ENCODE assay signal across 27 cellular contexts in the genomic region with DNA sequence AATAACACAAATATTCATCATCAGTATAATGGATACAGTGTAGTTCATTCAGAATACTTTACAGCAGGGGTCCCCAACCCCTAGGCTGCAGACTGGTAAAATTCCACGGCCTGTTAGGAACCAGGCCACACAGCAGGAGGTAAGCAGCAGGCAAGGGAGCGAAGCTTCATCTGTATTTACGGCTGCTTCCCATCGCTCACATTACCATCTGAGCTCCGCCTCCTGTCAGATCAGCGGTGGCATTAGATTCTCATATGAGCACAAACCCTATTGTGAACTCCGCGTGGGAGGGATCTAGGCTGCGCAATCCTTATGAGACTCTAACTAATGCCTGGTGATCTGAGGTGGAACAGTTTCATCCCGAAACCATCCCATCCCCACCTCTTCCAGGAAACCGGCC.
DNase-seq lines count a peak whose midpoint lies in the region; ATAC-seq and TF ChIP-seq lines count a peak whose summit lies in the region.
"Had no signal": no experiment of that assay in that cellular context is flagged by ENCODE, and none has a peak within 500 bp of the region (broad histone marks: within the 10 kb centered on the region; RNA-seq: fewer than 3 reads in every experiment).

No MANE protein-coding gene starts in this region.

- H3K27me3 Mint-ChIP-seq in GM23338 (ENCODE audit: insufficient read depth, low read depth, poor library complexity) (no peaks in the 10 kb centered on the region), WTC11 (ENCODE audit: low read depth) (no peaks in the 10 kb centered on the region), glutamatergic neuron (ENCODE audit: unreplicated experiment) (peaks cover 1% of the 10 kb centered on the region)
- H3K27me3 Mint-ChIP-seq in effector memory CD8-positive, alpha-beta T cell = no peaks in the 10 kb centered on the region
- H3K27me3 Mint-ChIP-seq: central memory CD8-positive, alpha-beta T cell; stimulated activated memory B cell treated with anti-CD40 and anti-IgM and Interleukin-4, amounts not matched to agents 10 μg/mL and 1 μg/mL and 100 μg/mL, for 72 hours; T-helper 17 cell had no signal

- H3K4me1 ChIP-seq in GM23338 (ENCODE audit: insufficient read depth) = peaks cover 4% of the 10 kb centered on the region; the same call in 1 of the 2 replicates
- peaks cover 7% of the 10 kb centered on the region in 2 donors for H3K4me1 ChIP-seq in neuronal stem cell (ENCODE audit: control insufficient read depth in 2 of 2, insufficient read depth in 1 of 2, low read depth in 1 of 2, low read length in 2 of 2)
- no peaks in the 10 kb centered on the region for H3K4me1 ChIP-seq in BE2C
- H3K4me1 ChIP-seq: sigmoid colon had no signal

- no peak for TF ChIP-seq CTCF in GM23338 (conservative IDR thresholded peaks at IDR 0.05; ENCODE audit: low read depth in 2 of 2)
- no peak for TF ChIP-seq CTCF in WTC11 (IDR thresholded peaks at IDR 0.05)
- no peak for TF ChIP-seq CTCF in glutamatergic neuron (IDR thresholded peaks at IDR 0.05; ENCODE audit: partially characterized antibody, unreplicated experiment)
- no peak for TF ChIP-seq CTCF in BE2C (IDR thresholded peaks at IDR 0.05; ENCODE audit: low read depth, low read length)

- no peak overlapping the region for H4K8ac ChIP-seq in neuronal stem cell (ENCODE audit: low read depth, low read length)

- no peak overlapping the region for H3K4me3 Mint-ChIP-seq in GM23338
- no peak overlapping the region for H3K4me3 Mint-ChIP-seq in WTC11
- no peak overlapping the region for H3K4me3 Mint-ChIP-seq in glutamatergic neuron (ENCODE audit: unreplicated experiment)
- H3K4me3 Mint-ChIP-seq in effector memory CD8-positive, alpha-beta T cell = no peak overlapping the region
- H3K4me3 Mint-ChIP-seq: activated T-cell treated with anti-CD3 and anti-CD28 coated beads, Interleukin-2, amount 50 U/mL, for 72 hours; CD8-positive, alpha-beta memory T cell; central memory CD8-positive, alpha-beta T cell; stimulated activated memory B cell treated with anti-CD40 and anti-IgM and Interleukin-4, amounts not matched to agents 10 μg/mL and 1 μg/mL and 100 μg/mL, for 72 hours; T-helper 17 cell had no signal

- no peaks in the 10 kb centered on the region for H3K79me2 ChIP-seq in GM23338 (replicated peaks; ENCODE audit: insufficient read depth)

- H3K36me3 Mint-ChIP-seq in GM23338 (ENCODE audit: low read depth) = no peaks in the 10 kb centered on the region
- H3K36me3 Mint-ChIP-seq in WTC11 = no peaks in the 10 kb centered on the region
- H3K36me3 Mint-ChIP-seq in glutamatergic neuron (ENCODE audit: unreplicated experiment) = no peaks in the 10 kb centered on the region
- peaks cover 2% of the 10 kb centered on the region for H3K36me3 Mint-ChIP-seq in effector memory CD8-positive, alpha-beta T cell (ENCODE audit: insufficient read depth)

- H2BK15ac ChIP-seq in neuronal stem cell (ENCODE audit: low read length) = no peak overlapping the region

- H3K23ac ChIP-seq in neuronal stem cell (ENCODE audit: low read depth, low read length, poor library complexity) = no peak overlapping the region

- no peak overlapping the region for H3K18ac ChIP-seq in neuronal stem cell (ENCODE audit: low read length)

- H2BK5ac ChIP-seq in neuronal stem cell (ENCODE audit: low read length) = no peak overlapping the region

- H3K27ac ChIP-seq in GM23338 (ENCODE audit: low read depth) (no peak overlapping the region), neuronal stem cell (replicated peaks; ENCODE audit: low read length) (no peak overlapping the region)
- H3K27ac ChIP-seq: neutrophil, PC-9, sigmoid colon had no signal

- no peak overlapping the region for H2BK120ac ChIP-seq in neuronal stem cell (ENCODE audit: low read depth, low read length)

- H4K91ac ChIP-seq in neuronal stem cell (ENCODE audit: low read depth, low read length, poor library complexity) = no peak overlapping the region

- no peak overlapping the region for H3K14ac ChIP-seq in neuronal stem cell (ENCODE audit: low read length)

- DNase-seq in GM23338 (ENCODE audit: low spot score) (peak; percentile 78), WTC11 (ENCODE audit: low spot score) (peak; percentile 58), glutamatergic neuron (peak; percentile 47), neuronal stem cell (ENCODE audit: low spot score) (no peak), BE2C (no peak), NCI-H1092 treated with DMSO at 0.1 percent for 48 hours (lab: John Stamatoyannopoulos, UW) (no peak)
- no peak for DNase-seq in effector memory CD8-positive, alpha-beta T cell
- DNase-seq: activated CD4-positive, alpha-beta T cell treated with anti-CD3 and anti-CD28 coated beads, Interleukin-2, amount 50 U/mL, for 48 hours; activated CD4-positive, CD25-positive, alpha-beta regulatory T cell treated with anti-CD3 and anti-CD28 coated beads, Interleukin-2, amount 50 U/mL, for 72 hours; activated naive CD4-positive, alpha-beta T cell treated with Interleukin-2 at 50 U/mL for 16 hours; activated T-cell treated with anti-CD3 and anti-CD28 coated beads, Interleukin-2, amount 50 U/mL, for 72 hours; CD8-positive, alpha-beta memory T cell; hypothalamus; left ventricle myocardium superior; NCI-H1048; NCI-H1694 treated with DMSO at 0.1 percent for 48 hours; NCI-H510A; PC-9; sigmoid colon; stimulated activated CD4-positive, alpha-beta T cell treated with anti-CD3 and anti-CD28 coated beads, Interleukin-4, amount 100 ng/mL, for 4 hours; T-helper 17 cell; trophoblast cell had no signal

- H3K36me3 ChIP-seq in GM23338 (ENCODE audit: insufficient read depth) (no peaks in the 10 kb centered on the region), neuronal stem cell (replicated peaks in 1 of 2; ENCODE audit: control insufficient read depth in 2 of 2, insufficient read depth in 2 of 2, low read length in 2 of 2) (no peaks in the 10 kb centered on the region), BE2C (no peaks in the 10 kb centered on the region)
- H3K36me3 ChIP-seq: neutrophil had no signal

- H3K4me2 ChIP-seq in GM23338 = peak overlapping the region; percentile 10; the same call in 1 of the 2 replicates
- peak overlapping the region; percentile 21 for H3K4me2 ChIP-seq in neuronal stem cell (ENCODE audit: insufficient read depth, low read length, poor library complexity, severe bottlenecking)
- H3K4me2 ChIP-seq: PC-9 had no signal

- H2BK12ac ChIP-seq in neuronal stem cell (ENCODE audit: low read length) = no peak overlapping the region

- POLR2A ChIA-PET in WTC11 (lab: Charles Lee) = no interaction called here

- no peak overlapping the region for H2AK5ac ChIP-seq in neuronal stem cell (ENCODE audit: low read depth, low read length)

- CTCF ChIA-PET in WTC11 (lab: Charles Lee) = interaction anchor here (0.9 to 2.5 kb wide), 12 partner anchors 11 to 169 kb away, joined by 3 to 16 read pairs (median 4); a partner anchor contains a TSS

- ATAC-seq in GM23338 (peak; percentile 80), WTC11 (peak; percentile 65; the same call in 1 of the 2 replicates), GM19397 (IDR thresholded peaks at IDR 0.05; ENCODE audit: unreplicated experiment) (no peak)
- ATAC-seq in effector memory CD8-positive, alpha-beta T cell (replicated peaks) = no peak
- ATAC-seq: activated T-cell treated with anti-CD3 and anti-CD28 coated beads, Interleukin-2, amount 50 U/mL, for 72 hours; K562; left ventricle myocardium superior; stimulated activated memory B cell treated with anti-CD40 and anti-IgM and Interleukin-4, amounts not matched to agents 10 μg/mL and 1 μg/mL and 100 μg/mL, for 72 hours; T-helper 17 cell had no signal

- H3K4me1 Mint-ChIP-seq in GM23338 (peaks cover 20% of the 10 kb centered on the region; the same call in 2 of the 3 replicates), WTC11 (peaks cover 17% of the 10 kb centered on the region), glutamatergic neuron (ENCODE audit: low read depth, unreplicated experiment) (peaks cover 13% of the 10 kb centered on the region)
- H3K4me1 Mint-ChIP-seq in effector memory CD8-positive, alpha-beta T cell (ENCODE audit: low read depth in 2 of 2) = peaks cover 1 to 4% of the 10 kb centered on the region in 2 donors
- H3K4me1 Mint-ChIP-seq: CD8-positive, alpha-beta memory T cell; central memory CD8-positive, alpha-beta T cell; stimulated activated memory B cell treated with anti-CD40 and anti-IgM and Interleukin-4, amounts not matched to agents 10 μg/mL and 1 μg/mL and 100 μg/mL, for 72 hours had no signal

- no peaks in the 10 kb centered on the region for H3F3A ChIP-seq in GM23338 (replicated peaks; ENCODE audit: low read depth)

- no peak overlapping the region for H3K4ac ChIP-seq in neuronal stem cell (ENCODE audit: low read length)

- H3K27ac Mint-ChIP-seq in GM23338 (no peak overlapping the region), WTC11 (no peak overlapping the region), glutamatergic neuron (ENCODE audit: unreplicated experiment) (no peak overlapping the region)
- H3K27ac Mint-ChIP-seq in effector memory CD8-positive, alpha-beta T cell = no peak overlapping the region
- H3K27ac Mint-ChIP-seq: activated T-cell treated with anti-CD3 and anti-CD28 coated beads, Interleukin-2, amount 50 U/mL, for 72 hours; CD8-positive, alpha-beta memory T cell; stimulated activated memory B cell treated with anti-CD40 and anti-IgM and Interleukin-4, amounts not matched to agents 10 μg/mL and 1 μg/mL and 100 μg/mL, for 72 hours; T-helper 17 cell had no signal

- no peaks in the 10 kb centered on the region; the same call in 1 of the 2 replicates for H4K20me1 ChIP-seq in GM23338 (replicated peaks; ENCODE audit: insufficient read depth)

- no peaks in the 10 kb centered on the region for H3K9me3 Mint-ChIP-seq in GM23338
- no peaks in the 10 kb centered on the region for H3K9me3 Mint-ChIP-seq in WTC11
- H3K9me3 Mint-ChIP-seq in glutamatergic neuron (ENCODE audit: unreplicated experiment) = no peaks in the 10 kb centered on the region
- H3K9me3 Mint-ChIP-seq in effector memory CD8-positive, alpha-beta T cell = no peaks in the 10 kb centered on the region
- H3K9me3 Mint-ChIP-seq: activated T-cell treated with anti-CD3 and anti-CD28 coated beads, Interleukin-2, amount 50 U/mL, for 72 hours; CD8-positive, alpha-beta memory T cell; central memory CD8-positive, alpha-beta T cell; stimulated activated memory B cell treated with anti-CD40 and anti-IgM and Interleukin-4, amounts not matched to agents 10 μg/mL and 1 μg/mL and 100 μg/mL, for 72 hours had no signal

- H2AFZ ChIP-seq in GM23338 (no peak overlapping the region), neuronal stem cell (ENCODE audit: low read length) (peak overlapping the region; percentile 30)
- H2AFZ ChIP-seq: PC-9 had no signal

- H3K79me1 ChIP-seq in neuronal stem cell (ENCODE audit: low read depth, low read length) = no peaks in the 10 kb centered on the region

- no peaks in the 10 kb centered on the region for H3K9me3 ChIP-seq in neuronal stem cell (replicated peaks in 1 of 2; ENCODE audit: control insufficient read depth in 2 of 2, insufficient read depth in 1 of 2, low read depth in 1 of 2, low read length in 2 of 2)
- no peaks in the 10 kb centered on the region for H3K9me3 ChIP-seq in BE2C
- H3K9me3 ChIP-seq: neutrophil, sigmoid colon had no signal

- H3K9me2 ChIP-seq in GM23338 (ENCODE audit: insufficient read depth) = no peaks in the 10 kb centered on the region

- no CpG with 5 or more reads among the region's 11 CpGs for WGBS in neuronal stem cell (ENCODE audit: extremely low coverage in 2 of 2, insufficient read length in 2 of 2, insufficient replicate concordance in 1 of 2), 2 donors

- H3K27me3 ChIP-seq in GM23338 (ENCODE audit: insufficient read depth) = no peaks in the 10 kb centered on the region
- no peaks in the 10 kb centered on the region for H3K27me3 ChIP-seq in neuronal stem cell (ENCODE audit: control insufficient read depth in 3 of 3, insufficient read depth in 3 of 3, low read depth in 1 of 3, low read length in 3 of 3)
- no peaks in the 10 kb centered on the region for H3K27me3 ChIP-seq in BE2C
- H3K27me3 ChIP-seq: neutrophil, sigmoid colon had no signal

- no peak overlapping the region for H3K9ac ChIP-seq in neuronal stem cell (ENCODE audit: low read depth, low read length, poor library complexity)

- H3K4me3 ChIP-seq in GM23338 (no peak overlapping the region), neuronal stem cell (ENCODE audit: low read length in 2 of 2) (no peak overlapping the region), BE2C (ENCODE audit: low read depth, low read length) (no peak overlapping the region)
- H3K4me3 ChIP-seq: K562, PC-9, sigmoid colon had no signal

Comparison
In these comparisons a context has a peak if more than half of its experiments do, and no peak if none do; other contexts are left out.
1. ATAC-seq: peak in GM23338 (single experiment) and WTC11 (single experiment); none in GM19397 (single experiment) and effector memory CD8-positive, alpha-beta T cell (single experiment).
2. DNase-seq: peak in GM23338 (single experiment), WTC11 (single experiment) and glutamatergic neuron (single experiment); none in neuronal stem cell (single experiment), BE2C (single experiment), effector memory CD8-positive, alpha-beta T cell (0 of 3) and NCI-H1092 treated with DMSO at 0.1 percent for 48 hours (single experiment).